8 cellular contexts compared by ENCODE assay signal in genomic region chr15:67884514-67885225, GRCh38. TPM values are rescaled to one million over a fixed set of nuclear protein-coding genes. Genes with fewer than 3 reads are reported as not detected.
DNase-seq lines count a peak whose midpoint lies in the region; ATAC-seq and TF ChIP-seq lines count a peak whose summit lies in the region.

No MANE protein-coding gene starts in this region.

- no peak overlapping the region for H3K27ac Mint-ChIP-seq in glutamatergic neuron (ENCODE audit: unreplicated experiment)

- 7% methylated on average over 13 of the region's 48 CpGs for WGBS in suprapubic skin

- peak; percentile 55 for ATAC-seq in HG02642 (IDR thresholded peaks at IDR 0.05; ENCODE audit: poor library complexity, unreplicated experiment)
- ATAC-seq in GM21423 (IDR thresholded peaks at IDR 0.05; ENCODE audit: unreplicated experiment), result no peak

- H3K9me3 ChIP-seq in SJSA1 (replicated peaks), result no peaks in the 10 kb centered on the region
- no peaks in the 10 kb centered on the region for H3K9me3 ChIP-seq in suprapubic skin

- H3K4me3 ChIP-seq in SJSA1 (peak overlapping the region; percentile 35), suprapubic skin (peak overlapping the region; percentile 49)

- TF ChIP-seq EP300 in suprapubic skin (IDR thresholded peaks at IDR 0.05), result no peak

- TF ChIP-seq CTCF in AG09319 (IDR thresholded peaks at IDR 0.05; ENCODE audit: low read depth, low read length), result no peak
- TF ChIP-seq CTCF in glutamatergic neuron (IDR thresholded peaks at IDR 0.05; ENCODE audit: partially characterized antibody, unreplicated experiment), result no peak
- no peak for TF ChIP-seq CTCF in suprapubic skin (IDR thresholded peaks at IDR 0.05)

- peaks cover 2% of the 10 kb centered on the region for H3K27me3 Mint-ChIP-seq in glutamatergic neuron (ENCODE audit: unreplicated experiment)

- H3K4me3 Mint-ChIP-seq in glutamatergic neuron (ENCODE audit: unreplicated experiment), result peak overlapping the region; percentile 79

- H3K27me3 ChIP-seq in SJSA1 (replicated peaks) (no peaks in the 10 kb centered on the region), suprapubic skin (no peaks in the 10 kb centered on the region)

- no peaks in the 10 kb centered on the region for H3K4me1 Mint-ChIP-seq in glutamatergic neuron (ENCODE audit: low read depth, unreplicated experiment)

- peak overlapping the region; percentile 51; the same call in 1 of the 2 replicates for H3K27ac ChIP-seq in SJSA1
- H3K27ac ChIP-seq in suprapubic skin, result peak overlapping the region; percentile 86

- peaks cover 5% of the 10 kb centered on the region for H3K36me3 Mint-ChIP-seq in glutamatergic neuron (ENCODE audit: unreplicated experiment)

- H3K9me3 Mint-ChIP-seq in glutamatergic neuron (ENCODE audit: unreplicated experiment), result peaks cover 5% of the 10 kb centered on the region

- DNase-seq in AG09319 (ENCODE audit: extremely low read depth, low read depth), result peak; percentile 7
- DNase-seq in SJSA1 (ENCODE audit: low read depth in 1 of 2, low spot score in 2 of 2), result peak; percentile 56 to 78
- peak; percentile 56 for DNase-seq in activated naive CD4-positive, alpha-beta T cell treated with anti-CD3 and anti-CD28 coated beads, Interleukin-2, amount 50 U/mL, for 16 hours
- peak; percentile 70 for DNase-seq in glutamatergic neuron
- DNase-seq in nucleus accumbens (lab: John Stamatoyannopoulos, UW), result peak in 53 of 56 donors; percentile 12 to 91 (median 56)
- peak; percentile 82 to 86 for DNase-seq in suprapubic skin (ENCODE audit: low spot score in 2 of 2)

- no peak for TF ChIP-seq POLR2A in suprapubic skin (IDR thresholded peaks at IDR 0.05)

- no peaks in the 10 kb centered on the region for H3K36me3 ChIP-seq in SJSA1
- H3K36me3 ChIP-seq in suprapubic skin, result no peaks in the 10 kb centered on the region

- H3K4me1 ChIP-seq in SJSA1 (replicated peaks), result peaks cover 12% of the 10 kb centered on the region
- peaks cover 35% of the 10 kb centered on the region for H3K4me1 ChIP-seq in suprapubic skin

RNA-seq across cellular contexts. Expression of gene RNU6-1, which starts 44.8 kb away (rescaled TPM):
- not detected in 2 replicates for total RNA-seq in SJSA1 (2014; rRNA removed; shearing (Covaris generic))
- total RNA-seq in glutamatergic neuron (ENCODE audit: unreplicated experiment) (not detected), suprapubic skin (not detected)

RNA-seq across cellular contexts. Expression of gene SKOR1, which starts 59.4 kb away (rescaled TPM):
- not detected in 2 replicates for total RNA-seq in SJSA1 (2014; rRNA removed; shearing (Covaris generic))
- total RNA-seq in glutamatergic neuron (ENCODE audit: unreplicated experiment) (4.0 TPM), suprapubic skin (1 to 10 TPM; 1.1 to 2.3 (median 1.5) TPM)

Comparison
In these comparisons a context has a peak if more than half of its experiments do, and no peak if none do; other contexts are left out.
1. DNase-seq: peak in every context shown above with its lines; median percentile 84 in suprapubic skin; 70 in glutamatergic neuron; 67 in SJSA1; 56 in activated naive CD4-positive, alpha-beta T cell treated with anti-CD3 and anti-CD28 coated beads, Interleukin-2, amount 50 U/mL, for 16 hours; 56 in nucleus accumbens; 7 in AG09319.